ENCODE assay signal across 8 cellular contexts in genomic region chr5:172283020-172283861, GRCh38. TPM values are rescaled to one million over a fixed set of nuclear protein-coding genes. Genes with fewer than 3 reads are reported as not detected.
DNase-seq lines count a peak whose midpoint lies in the region; ATAC-seq and TF ChIP-seq lines count a peak whose summit lies in the region.

Gene UBTD2, minus strand, starts transcription at chr5:172283764. Its CDS starts 99 bp downstream, at chr5:172283665.

- H3K36me3 ChIP-seq in kidney epithelial cell (ENCODE audit: control insufficient read depth, insufficient read depth, low read length) = no peaks in the 10 kb centered on the region

- ATAC-seq in HG02870 (IDR thresholded peaks at IDR 0.05; ENCODE audit: unreplicated experiment) = peak; percentile 86

- TF ChIP-seq CTCF in kidney epithelial cell (IDR thresholded peaks at IDR 0.05; ENCODE audit: insufficient read depth, low read length, poor library complexity, severe bottlenecking) = peak; percentile 35

- H3K4me3 ChIP-seq in kidney epithelial cell (ENCODE audit: low read depth, low read length) = peak within 1 kb of the TSS; percentile 50

- H3K27me3 ChIP-seq in kidney epithelial cell (ENCODE audit: control insufficient read depth, insufficient read depth, low read length) = no peaks in the 10 kb centered on the region

- DNase-seq in NCI-H2081 (lab: John Stamatoyannopoulos, UW) (peak; percentile 10 to 80), NCI-H2081 treated with DMSO at 0.1 percent for 48 hours (lab: John Stamatoyannopoulos, UW) (no peak), NCI-H187 treated with DMSO at 0.1 percent for 48 hours (lab: John Stamatoyannopoulos, UW) (peak; percentile 2), cerebellum (ENCODE audit: low spot score) (peak; percentile 77), kidney epithelial cell (ENCODE audit: low read depth) (no peak)
- DNase-seq in activated CD4-positive, CD25-positive, alpha-beta regulatory T cell (lab: John Stamatoyannopoulos, UW) = peak; percentile 51 to 57 (median 54)
- peak; percentile 84 for DNase-seq in stimulated activated CD4-positive, alpha-beta T cell treated with anti-CD3 and anti-CD28 coated beads, Interleukin-15, amount 100 ng/mL, for 24 hours

RNA-seq across cellular contexts. Expression of gene UBTD2, which starts in this region (rescaled TPM):
- total RNA-seq in cerebellum = 48.5 TPM
- total RNA-seq in kidney epithelial cell = 30.1 and 32.0 TPM in 2 replicates

Comparison
In these comparisons a context has a peak if more than half of its experiments do, and no peak if none do; other contexts are left out.
1. DNase-seq: peak in NCI-H2081 (2 of 2), NCI-H187 treated with DMSO at 0.1 percent for 48 hours (single experiment), activated CD4-positive, CD25-positive, alpha-beta regulatory T cell (4 of 4), cerebellum (single experiment) and stimulated activated CD4-positive, alpha-beta T cell treated with anti-CD3 and anti-CD28 coated beads, Interleukin-15, amount 100 ng/mL, for 24 hours (single experiment); none in NCI-H2081 treated with DMSO at 0.1 percent for 48 hours (single experiment) and kidney epithelial cell (single experiment).